In the genomic region with DNA sequence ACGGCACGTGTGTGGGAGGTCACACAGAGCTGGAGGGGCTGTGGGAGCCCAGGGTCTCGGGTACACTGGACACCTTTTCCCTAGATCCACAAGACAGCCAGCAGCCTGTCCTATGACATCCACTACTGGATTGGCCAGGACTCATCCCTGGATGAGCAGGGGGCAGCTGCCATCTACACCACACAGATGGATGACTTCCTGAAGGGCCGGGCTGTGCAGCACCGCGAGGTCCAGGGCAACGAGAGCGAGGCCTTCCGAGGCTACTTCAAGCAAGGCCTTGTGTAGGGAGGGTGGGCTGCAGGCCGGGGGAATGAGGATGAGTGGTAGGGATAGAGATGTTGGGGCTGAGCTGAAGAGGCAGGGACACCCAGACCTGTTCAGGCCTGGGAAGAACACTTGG, we compare ENCODE assay signal across 23 cellular contexts. TPM values are rescaled to one million over a fixed set of nuclear protein-coding genes. Genes with fewer than 3 reads are reported as not detected.
"Had no signal": no experiment of that assay in that cellular context is flagged by ENCODE, and none has a peak within 500 bp of the region (broad histone marks: within the 10 kb centered on the region; RNA-seq: fewer than 3 reads in every experiment).

No MANE protein-coding gene starts in this region.

- H3K27me3 ChIP-seq: right atrium auricular region, transverse colon, vagina had no signal

- H3K36me3 Mint-ChIP-seq: stimulated activated memory B cell treated with anti-CD40 and anti-IgM and Interleukin-4, amounts not matched to agents 10 μg/mL and 1 μg/mL and 100 μg/mL, for 72 hours had no signal

- H3K4me1 Mint-ChIP-seq: nephron; stimulated activated memory B cell treated with anti-CD40 and anti-IgM and Interleukin-4, amounts not matched to agents 10 μg/mL and 1 μg/mL and 100 μg/mL, for 72 hours had no signal

- H3K27ac Mint-ChIP-seq: nephron; stimulated activated memory B cell treated with anti-CD40 and anti-IgM and Interleukin-4, amounts not matched to agents 10 μg/mL and 1 μg/mL and 100 μg/mL, for 72 hours; stimulated activated naive CD8-positive, alpha-beta T cell treated with anti-CD3 and anti-CD28 coated beads, Interleukin-15, Interleukin-2, amounts not matched to agents 100 ng/mL and 50 ng/mL, for 24 hours had no signal

- H3K27ac ChIP-seq: lower lobe of right lung, parathyroid adenoma, prostate gland, right atrium auricular region, transverse colon, vagina had no signal

- H3K4me1 ChIP-seq: lower lobe of right lung, parathyroid adenoma, prostate gland, right atrium auricular region, vagina had no signal

- DNase-seq: cerebellar nuclear complex; cortex of kidney; effector memory CD8-positive, alpha-beta T cell; left ventricle myocardium superior; lower lobe of right lung; occipital lobe; stimulated activated CD4-positive, alpha-beta T cell treated with anti-CD3 and anti-CD28 coated beads, Interleukin-12 subunit alpha, Interleukin-12 subunit beta, amount 100 ng/mL, for 4 hours; stimulated activated CD4-positive, alpha-beta T cell treated with anti-CD3 and anti-CD28 coated beads, Interleukin-2, amount 100 ng/mL, for 24 hours; stimulated activated CD4-positive, alpha-beta T cell treated with anti-CD3 and anti-CD28 coated beads, Interleukin-4, amount 100 ng/mL, for 24 hours; transverse colon had no signal

- H3K27me3 Mint-ChIP-seq: stimulated activated naive CD8-positive, alpha-beta T cell treated with anti-CD3 and anti-CD28 coated beads, Interleukin-15, Interleukin-2, amounts not matched to agents 100 ng/mL and 50 ng/mL, for 24 hours had no signal

- H3K4me3 ChIP-seq: lower lobe of right lung, prostate gland, right atrium auricular region, smooth muscle cell, transverse colon, vagina had no signal

- H3K9me3 Mint-ChIP-seq: effector memory CD8-positive, alpha-beta T cell; nephron; stimulated activated memory B cell treated with anti-CD40 and anti-IgM and Interleukin-4, amounts not matched to agents 10 μg/mL and 1 μg/mL and 100 μg/mL, for 72 hours; stimulated activated naive CD8-positive, alpha-beta T cell treated with anti-CD3 and anti-CD28 coated beads, Interleukin-15, Interleukin-2, amounts not matched to agents 100 ng/mL and 50 ng/mL, for 24 hours had no signal

- H3K36me3 ChIP-seq: lower lobe of right lung, prostate gland, right atrium auricular region, vagina had no signal

- H3K9me3 ChIP-seq: lower lobe of right lung, prostate gland, right atrium auricular region, transverse colon, vagina had no signal

- ATAC-seq: effector memory CD8-positive, alpha-beta T cell; left ventricle myocardium superior; sciatic nerve; stimulated activated memory B cell treated with anti-CD40 and anti-IgM and Interleukin-4, amounts not matched to agents 10 μg/mL and 1 μg/mL and 100 μg/mL, for 72 hours had no signal

- FAIRE-seq: frontal cortex, keratinocyte had no signal

- H3K4me3 Mint-ChIP-seq: effector memory CD8-positive, alpha-beta T cell; nephron; stimulated activated memory B cell treated with anti-CD40 and anti-IgM and Interleukin-4, amounts not matched to agents 10 μg/mL and 1 μg/mL and 100 μg/mL, for 72 hours; stimulated activated naive CD8-positive, alpha-beta T cell treated with anti-CD3 and anti-CD28 coated beads, Interleukin-15, Interleukin-2, amounts not matched to agents 100 ng/mL and 50 ng/mL, for 24 hours had no signal

RNA-seq across cellular contexts. Expression of gene VIL1, which starts 6.6 kb away (rescaled TPM):
- total RNA-seq: dermis microvascular lymphatic vessel endothelial cell, frontal cortex, left ventricle myocardium superior, occipital lobe, right atrium auricular region, sciatic nerve, smooth muscle cell, ureter, vagina had no signal
- polyA plus RNA-seq: keratinocyte had no signal
